Comparison of ENCODE assay signal across 32 cellular contexts in the genomic region with DNA sequence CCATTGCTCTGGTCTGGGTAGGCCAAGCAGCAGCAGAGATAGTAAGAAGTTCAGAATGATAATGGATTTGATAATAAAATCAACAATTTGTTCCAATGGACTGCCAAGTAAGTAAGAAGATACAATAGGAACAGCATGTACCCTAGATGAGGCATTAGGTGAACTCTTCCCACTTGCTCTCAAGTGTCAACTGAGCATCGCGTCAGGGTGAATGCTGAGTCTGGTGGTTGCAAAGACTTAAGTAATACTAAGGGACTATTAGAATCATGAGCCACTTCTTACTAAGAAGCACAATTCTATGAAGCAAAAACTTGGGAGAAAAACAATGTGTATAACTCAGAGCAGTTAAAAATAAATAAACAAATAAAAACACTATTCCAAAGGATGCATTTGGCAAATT. TPM values are rescaled to one million over a fixed set of nuclear protein-coding genes. Genes with fewer than 3 reads are reported as not detected.
"Had no signal": no experiment of that assay in that cellular context is flagged by ENCODE, and none has a peak within 500 bp of the region (broad histone marks: within the 10 kb centered on the region; RNA-seq: fewer than 3 reads in every experiment).

No MANE protein-coding gene starts in this region.

- ATAC-seq: left colon; left lung; lower lobe of right lung; natural killer cell; right lobe of liver; stimulated activated memory B cell treated with anti-CD40 and anti-IgM and Interleukin-4, amounts not matched to agents 10 μg/mL and 1 μg/mL and 100 μg/mL, for 72 hours; stimulated activated naive CD8-positive, alpha-beta T cell treated with anti-CD3 and anti-CD28 coated beads, Interleukin-15, amount 100 ng/mL, for 72 hours had no signal

- H3K27ac Mint-ChIP-seq: immature natural killer cell; mesothelial cell of epicardium; natural killer cell; nephron progenitor cell; neural progenitor cell; stimulated activated memory B cell treated with anti-CD40 and anti-IgM and Interleukin-4, amounts not matched to agents 10 μg/mL and 1 μg/mL and 100 μg/mL, for 72 hours had no signal

- H3K27me3 Mint-ChIP-seq: naive B cell; stimulated activated memory B cell treated with anti-CD40 and anti-IgM and Interleukin-4, amounts not matched to agents 10 μg/mL and 1 μg/mL and 100 μg/mL, for 72 hours; stimulated activated naive CD8-positive, alpha-beta T cell treated with anti-CD3 and anti-CD28 coated beads, Interleukin-15, amount 100 ng/mL, for 72 hours had no signal

- H3K4me1 ChIP-seq: left lung, lower lobe of right lung, parathyroid adenoma, right atrium auricular region, right lobe of liver, thyroid gland, transverse colon, upper lobe of left lung, vagina had no signal

- H3K9me3 ChIP-seq: left lung, lower lobe of right lung, neutrophil, right atrium auricular region, right lobe of liver, thyroid gland, transverse colon, upper lobe of left lung, vagina had no signal

- H3K4me3 ChIP-seq: left lung, lower lobe of right lung, neural progenitor cell, right atrium auricular region, right lobe of liver, smooth muscle cell, thyroid gland, transverse colon, upper lobe of left lung, vagina had no signal

- H3K4me3 Mint-ChIP-seq: immature natural killer cell; mesothelial cell of epicardium; naive B cell; natural killer cell; nephron progenitor cell; neural progenitor cell; stimulated activated memory B cell treated with anti-CD40 and anti-IgM and Interleukin-4, amounts not matched to agents 10 μg/mL and 1 μg/mL and 100 μg/mL, for 72 hours; stimulated activated naive CD8-positive, alpha-beta T cell treated with anti-CD3 and anti-CD28 coated beads, Interleukin-15, amount 100 ng/mL, for 72 hours had no signal

- H3K36me3 ChIP-seq: left lung, lower lobe of right lung, neural progenitor cell, neutrophil, right atrium auricular region, right lobe of liver, thyroid gland, transverse colon, upper lobe of left lung, vagina had no signal

- H3K9me3 Mint-ChIP-seq: mesothelial cell of epicardium; naive B cell; nephron progenitor cell; neural progenitor cell; stimulated activated memory B cell treated with anti-CD40 and anti-IgM and Interleukin-4, amounts not matched to agents 10 μg/mL and 1 μg/mL and 100 μg/mL, for 72 hours; stimulated activated naive CD8-positive, alpha-beta T cell treated with anti-CD3 and anti-CD28 coated beads, Interleukin-15, amount 100 ng/mL, for 72 hours had no signal

- H3K36me3 Mint-ChIP-seq: immature natural killer cell; mesothelial cell of epicardium; naive B cell; natural killer cell; neural progenitor cell; stimulated activated memory B cell treated with anti-CD40 and anti-IgM and Interleukin-4, amounts not matched to agents 10 μg/mL and 1 μg/mL and 100 μg/mL, for 72 hours had no signal

- H3K4me1 Mint-ChIP-seq: immature natural killer cell, mesothelial cell of epicardium, naive B cell, natural killer cell, nephron progenitor cell had no signal

- DNase-seq: hypothalamus; immature natural killer cell; kidney glomerular epithelial cell; left colon; left lung; lower lobe of right lung; mesendoderm; naive B cell; natural killer cell; nephron progenitor cell; occipital lobe; right lobe of liver; stimulated activated CD4-positive, alpha-beta T cell treated with anti-CD3 and anti-CD28 coated beads, Interleukin-1b, Interleukin-23, amount 100 ng/mL, for 48 hours; stimulated activated CD4-positive, alpha-beta T cell treated with anti-CD3 and anti-CD28 coated beads, Interleukin-2, amount 100 ng/mL, for 48 hours; stimulated activated CD4-positive, alpha-beta T cell treated with anti-CD3 and anti-CD28 coated beads, Interleukin-4, amount 100 ng/mL, for 4 hours; stimulated activated CD8-positive, alpha-beta memory T cell treated with anti-CD3 and anti-CD28 coated beads, Interleukin-4, amount 100 ng/mL, for 48 hours; stimulated activated naive CD4-positive, alpha-beta T cell treated with Interleukin-2 at 50 U/mL for 16 hours; stimulated activated naive CD8-positive, alpha-beta T cell treated with anti-CD3 and anti-CD28 coated beads, Interleukin-15, amount 100 ng/mL, for 72 hours; substantia nigra; thyroid gland; transverse colon; upper lobe of left lung had no signal

- H3K27me3 ChIP-seq: left lung, neural progenitor cell, neutrophil, right atrium auricular region, right lobe of liver, thyroid gland, transverse colon, upper lobe of left lung, vagina had no signal

- H3K27ac ChIP-seq: left lung, lower lobe of right lung, neural progenitor cell, neutrophil, parathyroid adenoma, right atrium auricular region, right lobe of liver, thyroid gland, transverse colon, upper lobe of left lung, vagina had no signal

RNA-seq across cellular contexts. Expression of a gene that starts 54.5 kb away (rescaled TPM):
- total RNA-seq: pulmonary artery endothelial cell had no signal
- polyA plus RNA-seq: keratinocyte had no signal
